17 cellular contexts compared by ENCODE assay signal in genomic region chr12:737117-737739, GRCh38. TPM values are rescaled to one million over a fixed set of nuclear protein-coding genes. Genes with fewer than 3 reads are reported as not detected.
DNase-seq lines count a peak whose midpoint lies in the region; ATAC-seq and TF ChIP-seq lines count a peak whose summit lies in the region.
"Had no signal": no experiment of that assay in that cellular context is flagged by ENCODE, and none has a peak within 500 bp of the region (broad histone marks: within the 10 kb centered on the region; RNA-seq: fewer than 3 reads in every experiment).

No MANE protein-coding gene starts in this region.

- peaks cover 10% of the 10 kb centered on the region for H3K4me1 ChIP-seq in Karpas-422 (ENCODE audit: low read length)
- peaks cover 25% of the 10 kb centered on the region for H3K4me1 ChIP-seq in left ventricle myocardium inferior
- H3K4me1 ChIP-seq in gastrocnemius medialis: peaks cover 0 to 4% of the 10 kb centered on the region in 2 donors
- H3K4me1 ChIP-seq: A549 had no signal

- H3K27ac ChIP-seq in Karpas-422 (ENCODE audit: low read length) (no peak overlapping the region), left ventricle myocardium inferior (replicated peaks) (peak overlapping the region; percentile 60), gastrocnemius medialis (peak overlapping the region in 3 of 4 donors; percentile 51 to 75 (median 57))
- H3K27ac ChIP-seq: A549 had no signal

- H2AFZ ChIP-seq in Karpas-422 (ENCODE audit: low read length): 0 out of 2 replicates have a peak overlapping the region, but pooled peaks have one; percentile 41

- H3K36me3 ChIP-seq in Karpas-422 (ENCODE audit: insufficient read depth, low read length) (no peaks in the 10 kb centered on the region), left ventricle myocardium inferior (no peaks in the 10 kb centered on the region), gastrocnemius medialis (no peaks in the 10 kb centered on the region)

- H4K20me1 ChIP-seq in Karpas-422 (ENCODE audit: insufficient read depth, low read depth, low read length): no peaks in the 10 kb centered on the region

- DNase-seq in Karpas-422 (no peak), dermis blood vessel endothelial cell (peak; percentile 25), left ventricle myocardium inferior (no peak), gastrocnemius medialis (no peak), activated gamma-delta T cell treated with Interleukin-2 at 50 U/mL for 16 hours (no peak)
- no peak for DNase-seq in stimulated activated CD4-positive, alpha-beta T cell treated with anti-CD3 and anti-CD28 coated beads, Interleukin-2, amount 100 ng/mL, for 48 hours
- DNase-seq in stimulated activated CD4-positive, alpha-beta T cell treated with anti-CD3 and anti-CD28 coated beads, Interleukin-4, amount 100 ng/mL, for 24 hours: no peak
- DNase-seq: COR-L47; DMS79; GDM1; NCI-H1048; NCI-H146; NCI-H2227 treated with DMSO at 0.1 percent for 48 hours; NCI-H526; NK-92 treated with Interleukin-12 subunit alpha and Interleukin-12 subunit beta, amount 100 ng/mL, for 24 hours had no signal

- no peak overlapping the region for H3K9ac ChIP-seq in Karpas-422 (ENCODE audit: low read length)

- no peak for TF ChIP-seq CTCF in left ventricle myocardium inferior (IDR thresholded peaks at IDR 0.05; ENCODE audit: borderline replicate concordance)
- TF ChIP-seq CTCF in gastrocnemius medialis (IDR thresholded peaks at IDR 0.05 in 4 of 5, conservative IDR thresholded peaks at IDR 0.05 in 1 of 5): no peak

- H3K4me3 ChIP-seq in Karpas-422 (ENCODE audit: low read length) (no peak overlapping the region), left ventricle myocardium inferior (peak overlapping the region; percentile 17), gastrocnemius medialis (no peak overlapping the region)
- H3K4me3 ChIP-seq: A549 had no signal

- H3K27me3 ChIP-seq in Karpas-422 (ENCODE audit: low read length): no peaks in the 10 kb centered on the region
- H3K27me3 ChIP-seq in left ventricle myocardium inferior (ENCODE audit: low read depth): no peaks in the 10 kb centered on the region
- no peaks in the 10 kb centered on the region for H3K27me3 ChIP-seq in gastrocnemius medialis

- H3K9me2 ChIP-seq in Karpas-422 (replicated peaks; ENCODE audit: insufficient read depth, low read length): no peaks in the 10 kb centered on the region

- peak overlapping the region; percentile 20 for H3K4me2 ChIP-seq in Karpas-422 (ENCODE audit: low read depth, low read length, poor library complexity, severe bottlenecking)
- H3K4me2 ChIP-seq: A549 had no signal

- intact Hi-C loops in left ventricle myocardium inferior (cut with micrococcal nuclease): no loop called here
- intact Hi-C loops in gastrocnemius medialis (cut with DNase I; ENCODE audit: low total_unique reads): no loop called here

- no peaks in the 10 kb centered on the region for H3K79me2 ChIP-seq in Karpas-422 (ENCODE audit: low read length)

- TF ChIP-seq POLR2A in gastrocnemius medialis (IDR thresholded peaks at IDR 0.05): no peak

- peak; percentile 68 to 82 for ATAC-seq in gastrocnemius medialis
- no peak for ATAC-seq in GM21786 (IDR thresholded peaks at IDR 0.05; ENCODE audit: unreplicated experiment)
- ATAC-seq: A549 had no signal

- in situ Hi-C loops in gastrocnemius medialis (cut with MboI; ENCODE audit: low sequenced_read_pairs in 4 of 4): loop anchor here in 1 of 4 donors (25.0 kb wide), 1 partner anchor 150 kb away; no protein-coding TSS in a partner anchor

- H3K9me3 ChIP-seq in Karpas-422 (ENCODE audit: low read length): no peaks in the 10 kb centered on the region
- no peaks in the 10 kb centered on the region for H3K9me3 ChIP-seq in left ventricle myocardium inferior (replicated peaks)
- H3K9me3 ChIP-seq in gastrocnemius medialis: no peaks in the 10 kb centered on the region
- H3K9me3 ChIP-seq: A549 had no signal

RNA-seq across cellular contexts. Expression of gene WNK1, which starts 15.2 kb away (rescaled TPM):
- 134 and 183 TPM in 2 replicates for total RNA-seq in Karpas-422 (2014; rRNA removed; shearing (Covaris generic); ENCODE audit: low replicate concordance)
- total RNA-seq in dermis blood vessel endothelial cell: 74.4 and 190 TPM in 2 replicates
- 289 TPM for total RNA-seq in left ventricle myocardium inferior
- total RNA-seq in gastrocnemius medialis: 100 to 1,000 TPM; 168 to 223 (median 204) TPM
